9 cellular contexts compared by ENCODE assay signal in genomic region chr1:25818569-25818968, GRCh38. TPM values are rescaled to one million over a fixed set of nuclear protein-coding genes. Genes with fewer than 3 reads are reported as not detected.
DNase-seq lines count a peak whose midpoint lies in the region; ATAC-seq, FAIRE-seq and TF ChIP-seq lines count a peak whose summit lies in the region.
"Had no signal": no experiment of that assay in that cellular context is flagged by ENCODE, and none has a peak within 500 bp of the region (broad histone marks: within the 10 kb centered on the region; RNA-seq: fewer than 3 reads in every experiment).

No MANE protein-coding gene starts in this region.

- TF ChIP-seq CTCF in SK-N-SH (IDR thresholded peaks at IDR 0.05): no peak

- peaks cover 13% of the 10 kb centered on the region for H3K36me3 Mint-ChIP-seq in activated T-helper 17 cell treated with anti-CD3 and anti-CD28 coated beads, Interleukin-2, amount 50 U/mL, for 72 hours (ENCODE audit: low read depth)
- no peaks in the 10 kb centered on the region for H3K36me3 Mint-ChIP-seq in immature natural killer cell

- H3F3A ChIP-seq in SK-N-SH (replicated peaks; ENCODE audit: insufficient read depth): no peaks in the 10 kb centered on the region

- POLR2A ChIA-PET in SK-N-SH (lab: Yijun Ruan, JAX): interaction anchor here (0.8 to 2.5 kb wide), 4 partner anchors 57 to 239 kb away, joined by 3 to 8 read pairs (median 4); partner anchors contain the start of genes PAFAH2 and PAQR7

- H3K4me3 Mint-ChIP-seq in activated T-helper 17 cell treated with anti-CD3 and anti-CD28 coated beads, Interleukin-2, amount 50 U/mL, for 72 hours: peak overlapping the region; percentile 97
- peak overlapping the region; percentile 93 to 98 (median 94) for H3K4me3 Mint-ChIP-seq in immature natural killer cell

- TF ChIP-seq RAD21 in SK-N-SH (IDR thresholded peaks at IDR 0.05; ENCODE audit: low read length): no peak

- no peaks in the 10 kb centered on the region for H3K27me3 Mint-ChIP-seq in activated T-helper 17 cell treated with anti-CD3 and anti-CD28 coated beads, Interleukin-2, amount 50 U/mL, for 72 hours
- peaks cover 8 to 14% (median 9%) of the 10 kb centered on the region in 3 donors for H3K27me3 Mint-ChIP-seq in immature natural killer cell (ENCODE audit: low read depth in 3 of 3)

- H2AFZ ChIP-seq in SK-N-SH (ENCODE audit: low read depth): no peak overlapping the region

- peak overlapping the region; percentile 79 to 88 for H3K27ac ChIP-seq in SK-N-SH (ENCODE audit: low read depth in 2 of 2, low read length in 1 of 2)
- peak overlapping the region; percentile 93 to 95 for H3K27ac ChIP-seq in small intestine (ENCODE audit: low read depth in 1 of 2, low read length in 1 of 2)
- H3K27ac ChIP-seq in substantia nigra (ENCODE audit: low read depth, low read length, poor library complexity, severe bottlenecking): no peak overlapping the region

- H3K9me2 ChIP-seq in SK-N-SH: no peaks in the 10 kb centered on the region

- H3K4me3 ChIP-seq in SK-N-SH (ENCODE audit: low read depth in 2 of 2, low read length in 1 of 2) (peak overlapping the region; percentile 95 to 97), small intestine (ENCODE audit: low read depth in 1 of 2, low read length in 2 of 2) (peak overlapping the region in 1 of 2 donors; percentile 77)

- CTCF ChIA-PET in SK-N-SH (lab: Yijun Ruan, JAX): interaction anchor here (1.0 to 3.9 kb wide), 5 partner anchors 10 to 211 kb away, joined by 3 to 15 read pairs (median 6); partner anchors contain the start of gene PAFAH2

- peak overlapping the region; percentile 92; the same call in 1 of the 2 replicates for H3K9ac ChIP-seq in SK-N-SH

- DNase-seq in SK-N-SH (no peak), immature natural killer cell (no peak), small intestine (peak; percentile 85), substantia nigra (lab: John Stamatoyannopoulos, UW) (no peak), cerebellar cortex (ENCODE audit: low spot score) (no peak), GF-D8 (lab: John Stamatoyannopoulos, UW) (no peak)

- peak overlapping the region; percentile 96 for H3K27ac Mint-ChIP-seq in activated T-helper 17 cell treated with anti-CD3 and anti-CD28 coated beads, Interleukin-2, amount 50 U/mL, for 72 hours
- H3K27ac Mint-ChIP-seq in immature natural killer cell: peak overlapping the region; percentile 89 to 98 (median 95)

- ATAC-seq in SK-N-SH treated with all-trans-retinoic acid at 6 μM for 48 hours: no peak
- ATAC-seq in activated T-helper 17 cell treated with anti-CD3 and anti-CD28 coated beads, Interleukin-2, amount 50 U/mL, for 72 hours (replicated peaks): no peak
- ATAC-seq: activated CD4-positive, CD25-positive, alpha-beta regulatory T cell treated with anti-CD3 and anti-CD28 coated beads, Interleukin-2, amount 50 U/mL, for 24 hours had no signal

- H3K4me1 Mint-ChIP-seq in activated T-helper 17 cell treated with anti-CD3 and anti-CD28 coated beads, Interleukin-2, amount 50 U/mL, for 72 hours: peaks cover 23% of the 10 kb centered on the region
- H3K4me1 Mint-ChIP-seq in immature natural killer cell: peaks cover 34 to 41% of the 10 kb centered on the region in 2 donors

- H3K36me3 ChIP-seq in SK-N-SH (replicated peaks in 1 of 2; ENCODE audit: control insufficient read depth in 1 of 2, insufficient read depth in 2 of 2, low read length in 1 of 2) (peaks cover 0 to 26% of the 10 kb centered on the region in 2 experiments), small intestine (ENCODE audit: control insufficient read depth in 2 of 2, insufficient read depth in 2 of 2, low read length in 2 of 2) (no peaks in the 10 kb centered on the region)

- FAIRE-seq in small intestine (lab: Jason Lieb, UNC): no peak

- peaks cover 7% of the 10 kb centered on the region; the same call in 1 of the 2 replicates for H4K20me1 ChIP-seq in SK-N-SH (ENCODE audit: insufficient read depth)

- peak overlapping the region; percentile 100 for H3K4me2 ChIP-seq in SK-N-SH

- 69% methylated on average over 6 of the region's 6 CpGs for WGBS in SK-N-SH (ENCODE audit: low lambda C conversion rate)
- WGBS in small intestine, 3 donors: 16 to 54% (median 37%) methylated on average over 6 of the region's 6 CpGs

- H3K79me2 ChIP-seq in SK-N-SH (ENCODE audit: insufficient read depth): peaks cover 36% of the 10 kb centered on the region

- no peaks in the 10 kb centered on the region for H3K27me3 ChIP-seq in SK-N-SH (ENCODE audit: insufficient read depth)
- H3K27me3 ChIP-seq in small intestine (ENCODE audit: control insufficient read depth in 2 of 2, insufficient read depth in 2 of 2, low read length in 2 of 2): no peaks in the 10 kb centered on the region

- H3K9me3 ChIP-seq in SK-N-SH (no peaks in the 10 kb centered on the region), small intestine (ENCODE audit: control insufficient read depth, low read depth) (no peaks in the 10 kb centered on the region)

- TF ChIP-seq EP300 in SK-N-SH (IDR thresholded peaks at IDR 0.05; ENCODE audit: borderline replicate concordance in 1 of 2, low read depth in 1 of 2, low read length in 1 of 2): no peak

- no peaks in the 10 kb centered on the region for H3K9me3 Mint-ChIP-seq in activated T-helper 17 cell treated with anti-CD3 and anti-CD28 coated beads, Interleukin-2, amount 50 U/mL, for 72 hours
- no peaks in the 10 kb centered on the region for H3K9me3 Mint-ChIP-seq in immature natural killer cell

- peaks cover 8 to 29% of the 10 kb centered on the region in 2 experiments; a peak in 1 of 4 replicates for H3K4me1 ChIP-seq in SK-N-SH (ENCODE audit: control insufficient read depth in 1 of 2, insufficient read depth in 2 of 2, low read depth in 1 of 2, low read length in 1 of 2)
- no peaks in the 10 kb centered on the region for H3K4me1 ChIP-seq in small intestine (ENCODE audit: control insufficient read depth in 2 of 2, insufficient read depth in 1 of 2, low read depth in 1 of 2, low read length in 1 of 2)

TF ChIP-seq in SK-N-SH, 30 proteins besides CTCF, POLR2A, EP300 and RAD21:
- TF ChIP-seq EZH2phosphoT487 (IDR thresholded peaks at IDR 0.05; ENCODE audit: borderline replicate concordance, low read depth) (no peak), RXRA (IDR thresholded peaks at IDR 0.05; ENCODE audit: borderline replicate concordance, low read depth) (no peak), TAF1 (IDR thresholded peaks at IDR 0.05; ENCODE audit: borderline replicate concordance, low read depth, low read length) (no peak), ELF1 (IDR thresholded peaks at IDR 0.05) (no peak), USF2 (IDR thresholded peaks at IDR 0.05; ENCODE audit: borderline replicate concordance, low read depth, low read length) (no peak)

TF ChIP-seq in SK-N-SH treated with all-trans-retinoic acid at 6 μM for 48 hours, 23 proteins besides CTCF, POLR2A, EP300 and RAD21 (continues in another document):
- TF ChIP-seq POU6F1 (CRISPR knock-in tag; IDR thresholded peaks at IDR 0.05; ENCODE audit: borderline replicate concordance, low read depth): no peak

RNA-seq across cellular contexts. Expression of gene MTFR1L, which starts 1.2 kb away (rescaled TPM):
- polyA plus RNA-seq in SK-N-SH (2012; rRNA removed): 53.6 and 61.2 TPM in 2 replicates
- 32.7 and 39.0 TPM in 2 replicates for polyA plus RNA-seq in SK-N-SH (2012; cell fraction: cytosol; rRNA removed)
- polyA plus RNA-seq in SK-N-SH (2012; cell fraction: nucleus; rRNA removed): 205 and 223 TPM in 2 replicates
- total RNA-seq in activated T-helper 17 cell treated with anti-CD3 and anti-CD28 coated beads, Interleukin-2, amount 50 U/mL, for 72 hours: 10 to 100 TPM; 39.6 to 58.8 TPM
- polyA plus RNA-seq in immature natural killer cell: 10 to 100 TPM; 36.0 to 66.5 (median 43.5) TPM
- polyA plus RNA-seq in small intestine: 100 to 1,000 TPM in 1 of 3 donors, 10 to 100 TPM in 2; 37.7 to 181 (median 96.2) TPM

RNA-seq across cellular contexts. Expression of gene SELENON, which starts 18.6 kb away (rescaled TPM):
- polyA plus RNA-seq in SK-N-SH (2012; rRNA removed) (32.7 and 56.2 TPM in 2 replicates), immature natural killer cell (1 to 10 TPM in 1 of 3 donors, under 1 TPM in 2; 0.79 to 1.6 (median 0.90) TPM), small intestine (10 to 100 TPM in 1 of 3 donors, 1 to 10 TPM in 2; 4.7 to 39.2 (median 5.1) TPM)
- polyA plus RNA-seq in SK-N-SH (2012; cell fraction: cytosol; rRNA removed): 42.6 and 69.9 TPM in 2 replicates
- 38.4 and 59.7 TPM in 2 replicates for polyA plus RNA-seq in SK-N-SH (2012; cell fraction: nucleus; rRNA removed)
- total RNA-seq in activated T-helper 17 cell treated with anti-CD3 and anti-CD28 coated beads, Interleukin-2, amount 50 U/mL, for 72 hours: 10 to 100 TPM; 10.2 to 13.2 TPM

RNA-seq across cellular contexts. Expression of gene AUNIP, which starts 40.7 kb away (rescaled TPM):
- polyA plus RNA-seq in SK-N-SH (2012; rRNA removed) (1.9 TPM in 2 replicates), immature natural killer cell (under 1 TPM in 2 of 3 donors, not detected in 1; 0.31 to 0.37 TPM), small intestine (1 to 10 TPM in 1 of 3 donors, under 1 TPM in 1, not detected in 1; 0.67 to 3.2 TPM)
- polyA plus RNA-seq in SK-N-SH (2012; cell fraction: cytosol; rRNA removed): 1.8 and 2.1 TPM in 2 replicates
- 1.3 and 1.4 TPM in 2 replicates for polyA plus RNA-seq in SK-N-SH (2012; cell fraction: nucleus; rRNA removed)
- 1 to 10 TPM; 3.7 to 7.2 TPM for total RNA-seq in activated T-helper 17 cell treated with anti-CD3 and anti-CD28 coated beads, Interleukin-2, amount 50 U/mL, for 72 hours

RNA-seq across cellular contexts. Expression of gene PAQR7, which starts 56.9 kb away (rescaled TPM):
- 5.6 and 7.0 TPM in 2 replicates for polyA plus RNA-seq in SK-N-SH (2012; rRNA removed)
- polyA plus RNA-seq in SK-N-SH (2012; cell fraction: cytosol; rRNA removed): 3.1 and 4.9 TPM in 2 replicates
- 10.4 and 16.9 TPM in 2 replicates for polyA plus RNA-seq in SK-N-SH (2012; cell fraction: nucleus; rRNA removed)
- total RNA-seq in activated T-helper 17 cell treated with anti-CD3 and anti-CD28 coated beads, Interleukin-2, amount 50 U/mL, for 72 hours: 1 to 10 TPM; 5.7 to 7.2 TPM
- polyA plus RNA-seq in immature natural killer cell: under 1 TPM in 2 of 3 donors, not detected in 1; 0.32 to 0.35 TPM
- polyA plus RNA-seq in small intestine: 10 to 100 TPM; 10.2 to 53.9 (median 23.5) TPM
